ENCODE assay signal across 1 cellular context in the genomic region with DNA sequence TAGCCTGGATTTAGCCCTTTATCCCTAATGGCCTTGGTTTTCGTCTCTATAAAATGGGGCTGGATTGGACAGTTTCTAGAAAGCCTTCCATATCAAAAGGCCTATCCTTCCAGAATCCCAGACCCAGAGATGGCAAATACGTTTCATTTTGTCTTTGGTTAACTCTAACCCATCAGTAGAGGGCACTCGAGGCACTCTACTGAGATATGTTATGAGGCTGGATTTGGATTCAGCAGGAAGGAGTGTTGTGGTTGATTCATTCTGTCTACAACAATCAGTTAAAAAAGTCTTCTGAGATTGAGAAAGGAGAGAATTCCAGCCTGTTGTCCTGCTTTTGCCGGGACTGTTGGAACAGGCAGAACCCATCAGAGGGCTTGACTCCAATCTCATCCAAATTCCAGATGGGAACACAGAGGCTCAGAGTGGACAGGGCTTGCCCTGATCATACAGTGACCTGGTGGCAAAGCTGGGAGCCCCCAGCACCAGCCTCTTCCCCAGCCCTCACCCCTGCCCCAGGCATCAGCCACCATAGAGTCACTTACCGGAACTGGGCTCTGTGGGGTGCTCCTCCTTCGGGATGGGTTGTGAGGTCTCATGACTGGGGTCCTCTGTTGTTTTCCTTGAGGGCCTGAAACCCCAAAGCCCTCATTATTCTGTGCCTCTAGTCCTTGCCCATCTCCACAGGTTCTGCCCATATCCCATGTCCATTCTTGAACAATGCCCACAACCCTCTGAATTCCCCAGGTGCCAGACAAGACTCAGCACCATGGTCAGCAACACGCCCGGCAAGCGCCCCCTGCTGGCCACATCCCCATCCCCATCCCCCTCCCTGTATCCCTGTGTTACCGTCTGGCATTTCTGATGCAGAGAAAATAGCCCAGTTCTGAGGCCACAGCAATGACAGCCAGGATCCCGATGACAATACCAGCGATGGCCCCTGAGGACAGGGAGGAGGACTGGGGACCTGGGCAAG.
A peak's percentile ranks its signal among the peaks of the same experiment; 100 is the strongest.
TF ChIP-seq lines count a peak whose summit lies in the region.

No MANE protein-coding gene starts in this region.

TF ChIP-seq in K562, 482 proteins besides CTCF, POLR2A, EP300 and RAD21 (continued from another document and continues in another):
- TF ChIP-seq, protein P1, sequence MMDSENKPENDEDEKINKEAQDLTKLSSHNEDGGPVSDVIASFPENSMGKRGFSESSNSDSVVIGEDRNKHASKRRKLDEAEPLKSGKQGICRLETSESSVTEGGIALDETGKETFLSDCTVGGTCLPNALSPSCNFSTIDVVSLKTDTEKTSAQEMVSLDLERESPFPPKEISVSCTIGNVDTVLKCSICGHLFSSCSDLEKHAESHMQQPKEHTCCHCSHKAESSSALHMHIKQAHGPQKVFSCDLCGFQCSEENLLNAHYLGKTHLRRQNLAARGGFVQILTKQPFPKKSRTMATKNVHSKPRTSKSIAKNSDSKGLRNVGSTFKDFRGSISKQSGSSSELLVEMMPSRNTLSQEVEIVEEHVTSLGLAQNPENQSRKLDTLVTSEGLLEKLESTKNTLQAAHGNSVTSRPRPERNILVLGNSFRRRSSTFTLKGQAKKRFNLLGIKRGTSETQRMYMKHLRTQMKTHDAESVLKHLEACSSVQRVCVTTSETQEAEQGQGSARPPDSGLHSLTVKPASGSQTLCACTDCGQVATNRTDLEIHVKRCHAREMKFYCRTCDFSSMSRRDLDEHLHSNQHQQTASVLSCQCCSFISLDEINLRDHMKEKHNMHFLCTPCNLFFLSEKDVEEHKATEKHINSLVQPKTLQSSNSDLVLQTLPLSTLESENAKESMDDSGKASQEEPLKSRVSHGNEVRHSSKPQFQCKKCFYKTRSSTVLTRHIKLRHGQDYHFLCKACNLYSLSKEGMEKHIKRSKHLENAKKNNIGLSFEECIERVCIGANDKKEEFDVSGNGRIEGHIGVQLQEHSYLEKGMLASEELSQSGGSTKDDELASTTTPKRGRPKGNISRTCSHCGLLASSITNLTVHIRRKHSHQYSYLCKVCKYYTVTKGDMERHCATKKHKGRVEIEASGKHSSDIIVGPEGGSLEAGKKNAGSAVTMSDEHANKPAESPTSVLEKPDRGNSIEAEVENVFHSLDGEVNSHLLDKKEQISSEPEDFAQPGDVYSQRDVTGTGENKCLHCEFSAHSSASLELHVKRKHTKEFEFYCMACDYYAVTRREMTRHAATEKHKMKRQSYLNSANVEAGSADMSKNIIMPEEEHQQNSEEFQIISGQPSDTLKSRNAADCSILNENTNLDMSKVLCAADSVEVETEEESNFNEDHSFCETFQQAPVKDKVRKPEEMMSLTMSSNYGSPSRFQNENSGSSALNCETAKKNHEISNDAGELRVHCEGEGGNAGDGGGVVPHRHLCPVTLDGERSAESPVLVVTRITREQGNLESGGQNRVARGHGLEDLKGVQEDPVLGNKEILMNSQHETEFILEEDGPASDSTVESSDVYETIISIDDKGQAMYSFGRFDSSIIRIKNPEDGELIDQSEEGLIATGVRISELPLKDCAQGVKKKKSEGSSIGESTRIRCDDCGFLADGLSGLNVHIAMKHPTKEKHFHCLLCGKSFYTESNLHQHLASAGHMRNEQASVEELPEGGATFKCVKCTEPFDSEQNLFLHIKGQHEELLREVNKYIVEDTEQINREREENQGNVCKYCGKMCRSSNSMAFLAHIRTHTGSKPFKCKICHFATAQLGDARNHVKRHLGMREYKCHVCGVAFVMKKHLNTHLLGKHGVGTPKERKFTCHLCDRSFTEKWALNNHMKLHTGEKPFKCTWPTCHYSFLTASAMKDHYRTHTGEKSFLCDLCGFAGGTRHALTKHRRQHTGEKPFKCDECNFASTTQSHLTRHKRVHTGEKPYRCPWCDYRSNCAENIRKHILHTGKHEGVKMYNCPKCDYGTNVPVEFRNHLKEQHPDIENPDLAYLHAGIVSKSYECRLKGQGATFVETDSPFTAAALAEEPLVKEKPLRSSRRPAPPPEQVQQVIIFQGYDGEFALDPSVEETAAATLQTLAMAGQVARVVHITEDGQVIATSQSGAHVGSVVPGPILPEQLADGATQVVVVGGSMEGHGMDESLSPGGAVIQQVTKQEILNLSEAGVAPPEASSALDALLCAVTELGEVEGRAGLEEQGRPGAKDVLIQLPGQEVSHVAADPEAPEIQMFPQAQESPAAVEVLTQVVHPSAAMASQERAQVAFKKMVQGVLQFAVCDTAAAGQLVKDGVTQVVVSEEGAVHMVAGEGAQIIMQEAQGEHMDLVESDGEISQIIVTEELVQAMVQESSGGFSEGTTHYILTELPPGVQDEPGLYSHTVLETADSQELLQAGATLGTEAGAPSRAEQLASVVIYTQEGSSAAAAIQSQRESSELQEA (IDR thresholded peaks at IDR 0.05; ENCODE audit: low read depth), result no peak
- TF ChIP-seq, protein P2, sequence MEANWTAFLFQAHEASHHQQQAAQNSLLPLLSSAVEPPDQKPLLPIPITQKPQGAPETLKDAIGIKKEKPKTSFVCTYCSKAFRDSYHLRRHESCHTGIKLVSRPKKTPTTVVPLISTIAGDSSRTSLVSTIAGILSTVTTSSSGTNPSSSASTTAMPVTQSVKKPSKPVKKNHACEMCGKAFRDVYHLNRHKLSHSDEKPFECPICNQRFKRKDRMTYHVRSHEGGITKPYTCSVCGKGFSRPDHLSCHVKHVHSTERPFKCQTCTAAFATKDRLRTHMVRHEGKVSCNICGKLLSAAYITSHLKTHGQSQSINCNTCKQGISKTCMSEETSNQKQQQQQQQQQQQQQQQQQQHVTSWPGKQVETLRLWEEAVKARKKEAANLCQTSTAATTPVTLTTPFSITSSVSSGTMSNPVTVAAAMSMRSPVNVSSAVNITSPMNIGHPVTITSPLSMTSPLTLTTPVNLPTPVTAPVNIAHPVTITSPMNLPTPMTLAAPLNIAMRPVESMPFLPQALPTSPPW (CRISPR knock-in tag; IDR thresholded peaks at IDR 0.05), result no peak
- TF ChIP-seq FOXA3 (CRISPR knock-in tag; conservative IDR thresholded peaks at IDR 0.05 in 1 of 2, IDR thresholded peaks at IDR 0.05 in 1 of 2) (no peak), JUND (IDR thresholded peaks at IDR 0.05; ENCODE audit: borderline replicate concordance, low read depth, low read length) (no peak), JUND (tag; IDR thresholded peaks at IDR 0.05; ENCODE audit: borderline replicate concordance, low read depth, low read length) (no peak), WHSC1 (IDR thresholded peaks at IDR 0.05; ENCODE audit: low read length) (no peak), TAF9B (IDR thresholded peaks at IDR 0.05; ENCODE audit: partially characterized antibody) (no peak), ELF4 (CRISPR knock-in tag; IDR thresholded peaks at IDR 0.05) (no peak), ZFPM2 (CRISPR knock-in tag; IDR thresholded peaks at IDR 0.05) (no peak), CHD2 (IDR thresholded peaks at IDR 0.05; ENCODE audit: low read depth, low read length) (no peak), RCOR1 (IDR thresholded peaks at IDR 0.05; ENCODE audit: borderline replicate concordance in 1 of 2, low read depth in 2 of 2, low read length in 2 of 2) (peak in 1 of 2 experiments; percentile 51; a peak in 1 of 4 replicates)
- TF ChIP-seq, protein P3, sequence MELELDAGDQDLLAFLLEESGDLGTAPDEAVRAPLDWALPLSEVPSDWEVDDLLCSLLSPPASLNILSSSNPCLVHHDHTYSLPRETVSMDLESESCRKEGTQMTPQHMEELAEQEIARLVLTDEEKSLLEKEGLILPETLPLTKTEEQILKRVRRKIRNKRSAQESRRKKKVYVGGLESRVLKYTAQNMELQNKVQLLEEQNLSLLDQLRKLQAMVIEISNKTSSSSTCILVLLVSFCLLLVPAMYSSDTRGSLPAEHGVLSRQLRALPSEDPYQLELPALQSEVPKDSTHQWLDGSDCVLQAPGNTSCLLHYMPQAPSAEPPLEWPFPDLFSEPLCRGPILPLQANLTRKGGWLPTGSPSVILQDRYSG (tag; conservative IDR thresholded peaks at IDR 0.05; ENCODE audit: low read depth), result no peak
- TF ChIP-seq, protein P4, sequence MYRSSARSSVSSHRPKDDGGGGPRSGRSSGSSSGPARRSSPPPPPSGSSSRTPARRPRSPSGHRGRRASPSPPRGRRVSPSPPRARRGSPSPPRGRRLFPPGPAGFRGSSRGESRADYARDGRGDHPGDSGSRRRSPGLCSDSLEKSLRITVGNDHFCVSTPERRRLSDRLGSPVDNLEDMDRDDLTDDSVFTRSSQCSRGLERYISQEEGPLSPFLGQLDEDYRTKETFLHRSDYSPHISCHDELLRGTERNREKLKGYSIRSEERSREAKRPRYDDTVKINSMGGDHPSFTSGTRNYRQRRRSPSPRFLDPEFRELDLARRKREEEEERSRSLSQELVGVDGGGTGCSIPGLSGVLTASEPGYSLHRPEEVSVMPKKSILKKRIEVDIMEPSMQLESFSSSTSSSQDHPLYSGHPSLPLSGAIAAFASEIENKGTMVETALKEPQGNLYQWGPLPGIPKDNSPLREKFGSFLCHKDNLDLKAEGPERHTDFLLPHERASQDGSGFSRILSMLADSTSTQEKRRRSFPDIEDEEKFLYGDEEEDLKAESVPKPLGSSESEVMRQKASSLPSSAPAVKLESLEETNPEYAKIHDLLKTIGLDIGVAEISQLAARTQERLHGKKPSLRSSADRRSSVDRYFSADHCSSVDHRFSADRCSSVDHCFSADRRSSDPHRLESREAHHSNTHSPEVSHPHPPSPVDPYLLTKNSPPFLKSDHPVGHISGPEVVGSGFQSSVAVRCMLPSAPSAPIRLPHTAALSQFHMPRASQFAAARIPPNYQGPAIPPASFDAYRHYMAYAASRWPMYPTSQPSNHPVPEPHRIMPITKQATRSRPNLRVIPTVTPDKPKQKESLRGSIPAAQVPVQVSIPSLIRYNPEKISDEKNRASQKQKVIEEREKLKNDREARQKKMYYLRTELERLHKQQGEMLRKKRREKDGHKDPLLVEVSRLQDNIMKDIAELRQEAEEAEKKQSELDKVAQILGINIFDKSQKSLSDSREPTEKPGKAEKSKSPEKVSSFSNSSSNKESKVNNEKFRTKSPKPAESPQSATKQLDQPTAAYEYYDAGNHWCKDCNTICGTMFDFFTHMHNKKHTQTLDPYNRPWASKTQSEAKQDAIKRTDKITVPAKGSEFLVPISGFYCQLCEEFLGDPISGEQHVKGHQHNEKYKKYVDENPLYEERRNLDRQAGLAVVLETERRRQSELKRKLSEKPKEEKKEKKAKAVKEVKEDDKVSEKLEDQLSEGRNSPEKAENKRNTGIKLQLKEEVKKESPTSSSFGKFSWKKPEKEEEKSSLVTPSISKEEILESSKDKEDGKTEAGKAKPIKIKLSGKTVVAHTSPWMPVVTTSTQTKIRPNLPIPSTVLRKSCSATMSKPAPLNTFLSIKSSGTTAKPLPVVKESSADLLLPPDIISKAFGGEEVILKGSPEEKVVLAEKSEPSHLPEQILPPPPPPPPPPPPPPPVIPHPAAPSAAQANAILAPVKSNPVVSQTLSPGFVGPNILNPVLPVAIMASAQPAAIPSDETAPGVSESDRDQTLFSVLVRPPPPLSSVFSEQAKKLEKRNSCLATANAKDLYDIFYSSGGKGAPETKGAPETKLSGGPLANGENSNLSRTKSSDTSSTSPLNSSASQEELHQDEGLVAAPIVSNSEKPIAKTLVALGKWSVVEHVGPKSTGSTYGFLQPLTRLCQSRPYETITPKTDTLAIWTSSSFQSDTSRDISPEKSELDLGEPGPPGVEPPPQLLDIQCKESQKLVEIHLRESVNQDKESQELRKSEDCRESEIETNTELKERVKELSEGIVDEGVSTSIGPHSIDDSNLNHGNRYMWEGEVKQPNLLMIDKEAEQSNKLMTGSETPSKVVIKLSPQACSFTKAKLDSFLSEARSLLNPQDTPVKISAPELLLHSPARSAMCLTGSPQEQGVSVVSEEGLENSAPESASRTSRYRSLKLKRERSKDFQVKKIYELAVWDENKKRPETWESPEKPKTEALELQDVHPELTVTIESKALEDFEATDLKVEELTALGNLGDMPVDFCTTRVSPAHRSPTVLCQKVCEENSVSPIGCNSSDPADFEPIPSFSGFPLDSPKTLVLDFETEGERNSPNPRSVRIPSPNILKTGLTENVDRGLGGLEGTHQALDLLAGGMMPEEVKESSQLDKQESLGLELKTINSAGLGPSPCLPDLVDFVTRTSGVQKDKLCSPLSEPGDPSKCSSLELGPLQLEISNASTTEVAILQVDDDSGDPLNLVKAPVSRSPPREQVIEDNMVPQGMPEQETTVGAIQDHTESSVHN (IDR thresholded peaks at IDR 0.05; ENCODE audit: borderline replicate concordance in 1 of 2, low read depth in 1 of 2), result no peak
- TF ChIP-seq, protein P5, sequence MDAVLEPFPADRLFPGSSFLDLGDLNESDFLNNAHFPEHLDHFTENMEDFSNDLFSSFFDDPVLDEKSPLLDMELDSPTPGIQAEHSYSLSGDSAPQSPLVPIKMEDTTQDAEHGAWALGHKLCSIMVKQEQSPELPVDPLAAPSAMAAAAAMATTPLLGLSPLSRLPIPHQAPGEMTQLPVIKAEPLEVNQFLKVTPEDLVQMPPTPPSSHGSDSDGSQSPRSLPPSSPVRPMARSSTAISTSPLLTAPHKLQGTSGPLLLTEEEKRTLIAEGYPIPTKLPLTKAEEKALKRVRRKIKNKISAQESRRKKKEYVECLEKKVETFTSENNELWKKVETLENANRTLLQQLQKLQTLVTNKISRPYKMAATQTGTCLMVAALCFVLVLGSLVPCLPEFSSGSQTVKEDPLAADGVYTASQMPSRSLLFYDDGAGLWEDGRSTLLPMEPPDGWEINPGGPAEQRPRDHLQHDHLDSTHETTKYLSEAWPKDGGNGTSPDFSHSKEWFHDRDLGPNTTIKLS (IDR thresholded peaks at IDR 0.05; ENCODE audit: borderline replicate concordance, low read depth), result no peak
- TF ChIP-seq, protein P6, sequence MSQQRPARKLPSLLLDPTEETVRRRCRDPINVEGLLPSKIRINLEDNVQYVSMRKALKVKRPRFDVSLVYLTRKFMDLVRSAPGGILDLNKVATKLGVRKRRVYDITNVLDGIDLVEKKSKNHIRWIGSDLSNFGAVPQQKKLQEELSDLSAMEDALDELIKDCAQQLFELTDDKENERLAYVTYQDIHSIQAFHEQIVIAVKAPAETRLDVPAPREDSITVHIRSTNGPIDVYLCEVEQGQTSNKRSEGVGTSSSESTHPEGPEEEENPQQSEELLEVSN (IDR thresholded peaks at IDR 0.05; ENCODE audit: borderline replicate concordance in 1 of 2, extremely low read depth in 1 of 2, insufficient read depth in 1 of 2, insufficient read length in 1 of 2, low read depth in 1 of 2, low read length in 1 of 2, poor library complexity in 1 of 2, severe bottlenecking in 1 of 2), result no peak
- TF ChIP-seq, protein P7, sequence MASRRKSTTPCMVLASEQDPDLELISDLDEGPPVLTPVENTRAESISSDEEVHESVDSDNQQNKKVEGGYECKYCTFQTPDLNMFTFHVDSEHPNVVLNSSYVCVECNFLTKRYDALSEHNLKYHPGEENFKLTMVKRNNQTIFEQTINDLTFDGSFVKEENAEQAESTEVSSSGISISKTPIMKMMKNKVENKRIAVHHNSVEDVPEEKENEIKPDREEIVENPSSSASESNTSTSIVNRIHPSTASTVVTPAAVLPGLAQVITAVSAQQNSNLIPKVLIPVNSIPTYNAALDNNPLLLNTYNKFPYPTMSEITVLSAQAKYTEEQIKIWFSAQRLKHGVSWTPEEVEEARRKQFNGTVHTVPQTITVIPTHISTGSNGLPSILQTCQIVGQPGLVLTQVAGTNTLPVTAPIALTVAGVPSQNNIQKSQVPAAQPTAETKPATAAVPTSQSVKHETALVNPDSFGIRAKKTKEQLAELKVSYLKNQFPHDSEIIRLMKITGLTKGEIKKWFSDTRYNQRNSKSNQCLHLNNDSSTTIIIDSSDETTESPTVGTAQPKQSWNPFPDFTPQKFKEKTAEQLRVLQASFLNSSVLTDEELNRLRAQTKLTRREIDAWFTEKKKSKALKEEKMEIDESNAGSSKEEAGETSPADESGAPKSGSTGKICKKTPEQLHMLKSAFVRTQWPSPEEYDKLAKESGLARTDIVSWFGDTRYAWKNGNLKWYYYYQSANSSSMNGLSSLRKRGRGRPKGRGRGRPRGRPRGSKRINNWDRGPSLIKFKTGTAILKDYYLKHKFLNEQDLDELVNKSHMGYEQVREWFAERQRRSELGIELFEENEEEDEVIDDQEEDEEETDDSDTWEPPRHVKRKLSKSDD (conservative IDR thresholded peaks at IDR 0.05; ENCODE audit: low read length), result no peak
- TF ChIP-seq, protein P8, sequence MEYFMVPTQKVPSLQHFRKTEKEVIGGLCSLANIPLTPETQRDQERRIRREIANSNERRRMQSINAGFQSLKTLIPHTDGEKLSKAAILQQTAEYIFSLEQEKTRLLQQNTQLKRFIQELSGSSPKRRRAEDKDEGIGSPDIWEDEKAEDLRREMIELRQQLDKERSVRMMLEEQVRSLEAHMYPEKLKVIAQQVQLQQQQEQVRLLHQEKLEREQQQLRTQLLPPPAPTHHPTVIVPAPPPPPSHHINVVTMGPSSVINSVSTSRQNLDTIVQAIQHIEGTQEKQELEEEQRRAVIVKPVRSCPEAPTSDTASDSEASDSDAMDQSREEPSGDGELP (CRISPR knock-in tag; IDR thresholded peaks at IDR 0.05; ENCODE audit: borderline replicate concordance), result no peak
